ENCODE assay signal across 23 cellular contexts in the genomic region with DNA sequence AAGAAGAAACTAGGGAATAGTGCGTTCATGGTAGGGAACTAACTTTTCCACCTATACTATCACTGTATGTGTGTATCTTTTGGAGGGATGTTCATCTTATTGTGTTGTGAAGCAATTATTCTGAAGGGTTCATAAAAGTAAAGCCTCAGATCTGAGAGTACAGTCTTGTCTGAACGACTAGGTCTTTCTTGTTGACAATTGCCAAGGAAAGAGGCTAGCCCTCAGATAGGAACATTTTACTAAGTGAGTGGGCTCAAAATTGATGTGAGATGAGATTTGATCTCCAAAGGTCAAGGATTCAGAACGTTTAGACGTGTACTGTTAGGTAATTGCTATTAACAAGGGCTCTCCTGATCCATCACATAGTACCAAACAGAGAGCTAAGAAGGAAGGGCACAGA.
"Had no signal": no experiment of that assay in that cellular context is flagged by ENCODE, and none has a peak within 500 bp of the region (broad histone marks: within the 10 kb centered on the region; RNA-seq: fewer than 3 reads in every experiment).

No MANE protein-coding gene starts in this region.

- FAIRE-seq: frontal cortex had no signal

- H3K4me3 Mint-ChIP-seq: immature natural killer cell; memory B cell; natural killer cell; stimulated activated effector memory CD8-positive, alpha-beta T cell treated with anti-CD3 and anti-CD28 coated beads, Interleukin-12 subunit alpha, Interleukin-12 subunit beta, amount 100 ng/mL, for 72 hours had no signal

- ATAC-seq: left ventricle myocardium superior; lower lobe of right lung; natural killer cell; psoas muscle; right cardiac atrium; stimulated activated effector memory CD8-positive, alpha-beta T cell treated with anti-CD3 and anti-CD28 coated beads, Interleukin-12 subunit alpha, Interleukin-12 subunit beta, amount 100 ng/mL, for 72 hours had no signal

- H3K36me3 ChIP-seq: lower lobe of right lung, ovary, sigmoid colon, suprapubic skin, transverse colon, vagina had no signal

- H3K4me3 ChIP-seq: dorsolateral prefrontal cortex, lower lobe of right lung, ovary, psoas muscle, sigmoid colon, suprapubic skin, transverse colon, vagina had no signal

- H3K9me3 Mint-ChIP-seq: immature natural killer cell; memory B cell; natural killer cell; stimulated activated effector memory CD8-positive, alpha-beta T cell treated with anti-CD3 and anti-CD28 coated beads, Interleukin-12 subunit alpha, Interleukin-12 subunit beta, amount 100 ng/mL, for 72 hours had no signal

- DNase-seq: dorsolateral prefrontal cortex; effector CD4-positive, alpha-beta T cell; hypothalamus; immature natural killer cell; islet precursor cell; left ventricle myocardium superior; lower lobe of right lung; natural killer cell; occipital lobe; ovary; posterior cingulate gyrus; psoas muscle; right cardiac atrium; sigmoid colon; stimulated activated CD4-positive, alpha-beta T cell treated with anti-CD3 and anti-CD28 coated beads, Interleukin-2, amount 100 ng/mL, for 24 hours; stimulated activated CD4-positive, alpha-beta T cell treated with anti-CD3 and anti-CD28 coated beads, Interleukin-4, amount 100 ng/mL, for 24 hours; stimulated activated naive CD4-positive, alpha-beta T cell treated with Interleukin-2 at 50 U/mL for 16 hours; transverse colon had no signal

- H3K27ac Mint-ChIP-seq: immature natural killer cell; memory B cell; natural killer cell; stimulated activated effector memory CD8-positive, alpha-beta T cell treated with anti-CD3 and anti-CD28 coated beads, Interleukin-12 subunit alpha, Interleukin-12 subunit beta, amount 100 ng/mL, for 72 hours had no signal

- H3K4me1 ChIP-seq: lower lobe of right lung, psoas muscle, sigmoid colon, transverse colon, vagina had no signal

- H3K9me3 ChIP-seq: lower lobe of right lung, ovary, psoas muscle, sigmoid colon, suprapubic skin, transverse colon, vagina had no signal

- H3K4me1 Mint-ChIP-seq: memory B cell had no signal

- H3K36me3 Mint-ChIP-seq: immature natural killer cell; memory B cell; natural killer cell; stimulated activated effector memory CD8-positive, alpha-beta T cell treated with anti-CD3 and anti-CD28 coated beads, Interleukin-12 subunit alpha, Interleukin-12 subunit beta, amount 100 ng/mL, for 72 hours had no signal

- H3K27me3 Mint-ChIP-seq: memory B cell had no signal

- H3K27me3 ChIP-seq: ovary, sigmoid colon, transverse colon, vagina had no signal

- H3K27ac ChIP-seq: dorsolateral prefrontal cortex, lower lobe of right lung, ovary, psoas muscle, sigmoid colon, suprapubic skin, transverse colon, vagina had no signal
